Comparison of ENCODE assay signal across 29 cellular contexts in genomic region chr1:10777749-10778574, GRCh38. TPM values are rescaled to one million over a fixed set of nuclear protein-coding genes. Genes with fewer than 3 reads are reported as not detected.
DNase-seq lines count a peak whose midpoint lies in the region; ATAC-seq, FAIRE-seq and TF ChIP-seq lines count a peak whose summit lies in the region.
"Had no signal": no experiment of that assay in that cellular context is flagged by ENCODE, and none has a peak within 500 bp of the region (broad histone marks: within the 10 kb centered on the region; RNA-seq: fewer than 3 reads in every experiment).

No MANE protein-coding gene starts in this region.

- no peaks in the 10 kb centered on the region for H3K9me3 ChIP-seq in HepG2 (ENCODE audit: low read length)
- no peaks in the 10 kb centered on the region for H3K9me3 ChIP-seq in right lobe of liver
- no peaks in the 10 kb centered on the region for H3K9me3 ChIP-seq in colonic mucosa
- H3K9me3 ChIP-seq in muscle layer of duodenum (ENCODE audit: control insufficient read depth in 1 of 2, low read length in 2 of 2) = no peaks in the 10 kb centered on the region
- no peaks in the 10 kb centered on the region for H3K9me3 ChIP-seq in smooth muscle cell (replicated peaks; ENCODE audit: low read depth)
- H3K9me3 ChIP-seq: left lung, right atrium auricular region, tibial artery had no signal

- no peak for TF ChIP-seq CTCF in HepG2 (CRISPR knock-in tag; IDR thresholded peaks at IDR 0.05)
- TF ChIP-seq CTCF in right lobe of liver (IDR thresholded peaks at IDR 0.05) = no peak
- TF ChIP-seq CTCF in colonic mucosa (IDR thresholded peaks at IDR 0.05) = no peak
- TF ChIP-seq CTCF in chondrocyte (IDR thresholded peaks at IDR 0.05) = no peak
- no peak for TF ChIP-seq CTCF in smooth muscle cell (IDR thresholded peaks at IDR 0.05; ENCODE audit: borderline replicate concordance, insufficient read depth, poor library complexity, severe bottlenecking)

- H3K36me3 Mint-ChIP-seq in chondrocyte (ENCODE audit: low read depth) = no peaks in the 10 kb centered on the region
- H3K36me3 Mint-ChIP-seq: activated naive CD4-positive, alpha-beta T cell treated with anti-CD3 and anti-CD28 coated beads, Interleukin-2, amount 50 U/mL, for 24 hours; CD14-positive monocyte; naive B cell had no signal

- CTCF ChIA-PET in HepG2 (lab: Yijun Ruan, JAX; ENCODE audit: low intra/inter-chr PET ratio, low total read pairs) = no interaction called here

- H3K27me3 Mint-ChIP-seq in chondrocyte (ENCODE audit: low read depth) = peaks cover 22% of the 10 kb centered on the region
- H3K27me3 Mint-ChIP-seq: activated CD8-positive, alpha-beta T cell treated with anti-CD3 and anti-CD28 coated beads for 36 hours; activated naive CD4-positive, alpha-beta T cell treated with anti-CD3 and anti-CD28 coated beads, Interleukin-2, amount 50 U/mL, for 24 hours; stimulated activated naive CD8-positive, alpha-beta T cell treated with anti-CD3 and anti-CD28 coated beads, Interleukin-15, amount 100 ng/mL, for 72 hours had no signal

- TF ChIP-seq EP300 in HepG2 (IDR thresholded peaks at IDR 0.05; ENCODE audit: low read depth in 2 of 2, low read length in 2 of 2) (no peak), HepG2 (CRISPR knock-in tag; IDR thresholded peaks at IDR 0.05; ENCODE audit: borderline replicate concordance) (no peak)

- H3K9me3 Mint-ChIP-seq in chondrocyte (ENCODE audit: low read depth) = no peaks in the 10 kb centered on the region
- H3K9me3 Mint-ChIP-seq: activated CD8-positive, alpha-beta T cell treated with anti-CD3 and anti-CD28 coated beads for 36 hours; activated naive CD4-positive, alpha-beta T cell treated with anti-CD3 and anti-CD28 coated beads, Interleukin-2, amount 50 U/mL, for 24 hours; activated T-helper 2 cell treated with anti-CD3 and anti-CD28 coated beads, Interferon-gamma antibody, Interleukin-2, Interleukin-4, amounts not matched to agents 10 μg/mL and 5 μg/mL and 100 μg/mL, durations not matched to agents 14 hours and 24 hours and 36 hours; CD14-positive monocyte; naive B cell; stimulated activated naive CD8-positive, alpha-beta T cell treated with anti-CD3 and anti-CD28 coated beads, Interleukin-15, amount 100 ng/mL, for 72 hours; T-helper 2 cell treated with Interferon-gamma antibody and Interleukin-4, amounts not matched to agents 5 μg/mL and 100 μg/mL, for 36 hours had no signal

- no peaks in the 10 kb centered on the region for H3F3A ChIP-seq in smooth muscle cell (ENCODE audit: low read depth)

- no peak overlapping the region for H3K4me3 Mint-ChIP-seq in chondrocyte (ENCODE audit: unreplicated experiment)
- H3K4me3 Mint-ChIP-seq: activated CD8-positive, alpha-beta T cell treated with anti-CD3 and anti-CD28 coated beads for 36 hours; activated naive CD4-positive, alpha-beta T cell treated with anti-CD3 and anti-CD28 coated beads, Interleukin-2, amount 50 U/mL, for 24 hours; CD14-positive monocyte; naive B cell; stimulated activated naive CD8-positive, alpha-beta T cell treated with anti-CD3 and anti-CD28 coated beads, Interleukin-15, amount 100 ng/mL, for 72 hours; T-helper 2 cell treated with Interferon-gamma antibody and Interleukin-4, amounts not matched to agents 5 μg/mL and 100 μg/mL, for 36 hours had no signal

- BruUV-seq in HepG2 (replicated peaks; lab: Mats Ljungman, UMichigan) = no TSS peak

- H3K36me3 ChIP-seq in HepG2 (replicated peaks in 1 of 2; ENCODE audit: control insufficient read depth in 1 of 2, insufficient read depth in 2 of 2, low read length in 2 of 2) = no peaks in the 10 kb centered on the region
- no peaks in the 10 kb centered on the region for H3K36me3 ChIP-seq in right lobe of liver
- H3K36me3 ChIP-seq in colonic mucosa = no peaks in the 10 kb centered on the region
- H3K36me3 ChIP-seq in muscle layer of duodenum (ENCODE audit: control insufficient read depth in 1 of 2, insufficient read depth in 2 of 2, low read length in 2 of 2) = no peaks in the 10 kb centered on the region
- no peaks in the 10 kb centered on the region for H3K36me3 ChIP-seq in smooth muscle cell (ENCODE audit: low read depth)
- H3K36me3 ChIP-seq: left lung, right atrium auricular region, tibial artery had no signal

- H3K27ac ChIP-seq in HepG2 (ENCODE audit: extremely low read length, insufficient read depth, low read length) (no peak overlapping the region), right lobe of liver (no peak overlapping the region), colonic mucosa (peak overlapping the region; percentile 85), muscle layer of duodenum (ENCODE audit: low read length) (peak overlapping the region; percentile 89), smooth muscle cell (ENCODE audit: low read depth) (no peak overlapping the region)
- H3K27ac ChIP-seq: left lung, tibial artery had no signal

- 74% methylated on average over 9 of the region's 9 CpGs for WGBS in HepG2 (ENCODE audit: low lambda C conversion rate)
- WGBS in right lobe of liver (ENCODE audit: insufficient coverage, low coverage, low lambda C conversion rate, missing lambda C conversion rate) = 93% methylated on average over 9 of the region's 9 CpGs
- WGBS in smooth muscle cell (ENCODE audit: low lambda C conversion rate) = 98% methylated on average over 8 of the region's 9 CpGs

- no peak overlapping the region for H2AFZ ChIP-seq in HepG2 (ENCODE audit: low read length)
- no peak overlapping the region for H2AFZ ChIP-seq in smooth muscle cell (ENCODE audit: low read depth)

- intact Hi-C loops in HepG2 (cut with micrococcal nuclease; ENCODE audit: unreplicated experiment) = no loop called here
- intact Hi-C loops in right lobe of liver (cut with DNase I) = no loop called here
- intact Hi-C loops in colonic mucosa (cut with DNase I) = no loop called here

- H3K4me1 ChIP-seq in HepG2 (ENCODE audit: insufficient read depth, low read length) (peaks cover 6% of the 10 kb centered on the region; the same call in 1 of the 2 replicates), right lobe of liver (peaks cover 0 to 3% (median 0%) of the 10 kb centered on the region in 4 donors), colonic mucosa (peaks cover 6% of the 10 kb centered on the region), muscle layer of duodenum (ENCODE audit: control insufficient read depth in 1 of 2, insufficient read depth in 2 of 2, low read length in 2 of 2) (peaks cover 2 to 9% of the 10 kb centered on the region in 2 donors), smooth muscle cell (ENCODE audit: low read depth) (peaks cover 14% of the 10 kb centered on the region)
- H3K4me1 ChIP-seq: left lung had no signal

- ATAC-seq in HepG2 (no peak), right lobe of liver (no peak)
- ATAC-seq: activated CD8-positive, alpha-beta T cell treated with anti-CD3 and anti-CD28 coated beads for 36 hours; left lung; stimulated activated naive CD8-positive, alpha-beta T cell treated with anti-CD3 and anti-CD28 coated beads, Interleukin-15, amount 100 ng/mL, for 72 hours had no signal

- H3K9ac ChIP-seq in HepG2 (ENCODE audit: insufficient read depth, low read depth, low read length) (no peak overlapping the region), colonic mucosa (ENCODE audit: low read depth in 2 of 2, low read length in 2 of 2) (peak overlapping the region in 1 of 2 donors; percentile 86), smooth muscle cell (ENCODE audit: low read depth) (no peak overlapping the region)

- no peak for TF ChIP-seq RAD21 in HepG2 (CRISPR knock-in tag; IDR thresholded peaks at IDR 0.05)

- no peaks in the 10 kb centered on the region for H4K20me1 ChIP-seq in HepG2 (ENCODE audit: insufficient read depth, low read length)
- H4K20me1 ChIP-seq in smooth muscle cell (ENCODE audit: low read depth) = no peaks in the 10 kb centered on the region

- TF ChIP-seq POLR2A in HepG2 (IDR thresholded peaks at IDR 0.05; ENCODE audit: insufficient read depth in 1 of 2, low read depth in 2 of 2, low read length in 2 of 2) (no peak), right lobe of liver (IDR thresholded peaks at IDR 0.05) (no peak)

- H3K27ac Mint-ChIP-seq in chondrocyte (ENCODE audit: unreplicated experiment) = no peak overlapping the region
- H3K27ac Mint-ChIP-seq: activated CD8-positive, alpha-beta T cell treated with anti-CD3 and anti-CD28 coated beads for 36 hours; activated naive CD4-positive, alpha-beta T cell treated with anti-CD3 and anti-CD28 coated beads, Interleukin-2, amount 50 U/mL, for 24 hours; activated T-helper 2 cell treated with anti-CD3 and anti-CD28 coated beads, Interferon-gamma antibody, Interleukin-2, Interleukin-4, amounts not matched to agents 10 μg/mL and 5 μg/mL and 100 μg/mL, durations not matched to agents 14 hours and 24 hours and 36 hours; CD14-positive monocyte; naive B cell; stimulated activated naive CD8-positive, alpha-beta T cell treated with anti-CD3 and anti-CD28 coated beads, Interleukin-15, amount 100 ng/mL, for 72 hours; T-helper 2 cell treated with Interferon-gamma antibody and Interleukin-4, amounts not matched to agents 5 μg/mL and 100 μg/mL, for 36 hours had no signal

- no peak overlapping the region for H3K4me2 ChIP-seq in HepG2 (ENCODE audit: low read depth, low read length)
- no peak overlapping the region for H3K4me2 ChIP-seq in smooth muscle cell

- POLR2A ChIA-PET in HepG2 (lab: Yijun Ruan, JAX) = no interaction called here

- H3K79me2 ChIP-seq in HepG2 (ENCODE audit: insufficient read depth, low read length) = no peaks in the 10 kb centered on the region
- H3K79me2 ChIP-seq in smooth muscle cell (ENCODE audit: low read depth) = no peaks in the 10 kb centered on the region

- no peak for DNase-seq in HepG2 (ENCODE audit: low spot score)
- DNase-seq in right lobe of liver = no peak
- DNase-seq in colonic mucosa = no peak
- DNase-seq in chondrocyte (ENCODE audit: low spot score) = no peak
- DNase-seq in NCI-H446 (lab: John Stamatoyannopoulos, UW) = no peak
- no peak for DNase-seq in HuH-7 (ENCODE audit: low spot score)
- no peak for DNase-seq in smooth muscle cell (lab: John Stamatoyannopoulos, UW; ENCODE audit: unreplicated experiment)
- DNase-seq: 8988T; activated CD4-positive, alpha-beta T cell treated with anti-CD3 and anti-CD28 coated beads for 1 hour; activated CD8-positive, alpha-beta T cell treated with anti-CD3 and anti-CD28 coated beads for 36 hours; amniotic stem cell; effector memory CD4-positive, alpha-beta T cell; GDM1; glutamatergic neuron; mesendoderm; naive B cell; NCI-H146; NCI-H774; SIG-M5; stimulated activated naive CD8-positive, alpha-beta T cell treated with anti-CD3 and anti-CD28 coated beads, Interleukin-15, amount 100 ng/mL, for 72 hours; tibial artery had no signal

- no peak for FAIRE-seq in HepG2 (lab: Jason Lieb, UNC)
- FAIRE-seq: GM19239 had no signal

- in situ Hi-C loops in HepG2 (cut with HindIII; ENCODE audit: extremely low pct_ligation_motif_present, low pct_unique_long_range_greater_than_20kb) = no loop called here

- H3K4me3 ChIP-seq in HepG2 (replicated peaks in 1 of 3; ENCODE audit: insufficient read depth in 1 of 3, low read depth in 2 of 3, low read length in 3 of 3) (no peak overlapping the region), right lobe of liver (no peak overlapping the region), colonic mucosa (no peak overlapping the region), muscle layer of duodenum (ENCODE audit: low read depth in 1 of 2, low read length in 2 of 2) (no peak overlapping the region), smooth muscle cell (no peak overlapping the region)
- H3K4me3 ChIP-seq: left lung, right atrium auricular region, tibial artery had no signal

- H3K4me1 Mint-ChIP-seq in chondrocyte (ENCODE audit: low read depth) = no peaks in the 10 kb centered on the region
- H3K4me1 Mint-ChIP-seq: activated naive CD4-positive, alpha-beta T cell treated with anti-CD3 and anti-CD28 coated beads, Interleukin-2, amount 50 U/mL, for 24 hours; CD14-positive monocyte; naive B cell; stimulated activated naive CD8-positive, alpha-beta T cell treated with anti-CD3 and anti-CD28 coated beads, Interleukin-15, amount 100 ng/mL, for 72 hours had no signal

- H3K27me3 ChIP-seq in HepG2 (ENCODE audit: control insufficient read depth in 1 of 2, insufficient read depth in 2 of 2, low read length in 2 of 2) = peaks cover 3 to 23% of the 10 kb centered on the region in 2 experiments; a peak in 4 of 5 replicates
- no peaks in the 10 kb centered on the region for H3K27me3 ChIP-seq in right lobe of liver
- no peaks in the 10 kb centered on the region for H3K27me3 ChIP-seq in colonic mucosa
- no peaks in the 10 kb centered on the region for H3K27me3 ChIP-seq in muscle layer of duodenum (ENCODE audit: low read depth, low read length)
- no peaks in the 10 kb centered on the region for H3K27me3 ChIP-seq in smooth muscle cell (ENCODE audit: low read depth)
- H3K27me3 ChIP-seq: left lung, right atrium auricular region had no signal

RNA-seq across cellular contexts. Expression of gene CASZ1, which starts 18.5 kb away (rescaled TPM):
- 2.3 and 3.7 TPM in 2 replicates for total RNA-seq in HepG2 (2016; rRNA removed; fragmentation: Illumina TruSeq; extraction: Trizol)
- 1.5 and 1.9 TPM in 2 replicates for total RNA-seq in HepG2 (2016; cell fraction: cytosol; rRNA removed; fragmentation: Illumina TruSeq; extraction: Trizol; ENCODE audit: low read depth)
- 2.8 and 3.2 TPM in 2 replicates for total RNA-seq in HepG2 (2016; cell fraction: insoluble cytoplasmic fraction; rRNA removed; fragmentation: Illumina TruSeq; extraction: Trizol)
- total RNA-seq in HepG2 (2016; cell fraction: membrane; rRNA removed; fragmentation: Illumina TruSeq; extraction: Trizol) = 3.6 and 4.4 TPM in 2 replicates
- total RNA-seq in HepG2 (2016; cell fraction: nucleus; rRNA removed; fragmentation: Illumina TruSeq; extraction: Trizol) = 3.2 TPM in 2 replicates
- 1.9 and 2.2 TPM in 2 replicates for polyA plus RNA-seq in HepG2 (2011; rRNA removed)
- 2.0 and 2.2 TPM in 2 replicates for polyA plus RNA-seq in HepG2 (2011; cell fraction: cytosol; rRNA removed)
- 5.8 and 8.1 TPM in 2 replicates for polyA plus RNA-seq in HepG2 (2011; cell fraction: nucleus; rRNA removed)
- polyA plus RNA-seq in HepG2 (2012) = 1.0 and 1.4 TPM in 2 replicates
- polyA plus RNA-seq in HepG2 (2016; cell fraction: cytosol; fragmentation: Illumina TruSeq; extraction: Trizol; ENCODE audit: low read depth) = 1.6 and 2.1 TPM in 2 replicates
- polyA plus RNA-seq in HepG2 (2016; cell fraction: insoluble cytoplasmic fraction; fragmentation: Illumina TruSeq; extraction: Trizol; ENCODE audit: low read depth) = 3.0 and 3.9 TPM in 2 replicates
- polyA plus RNA-seq in HepG2 (2016; cell fraction: membrane; fragmentation: Illumina TruSeq; extraction: Trizol; ENCODE audit: low read depth) = 3.7 and 5.0 TPM in 2 replicates
- 4.0 and 4.7 TPM in 2 replicates for polyA plus RNA-seq in HepG2 (2016; cell fraction: nucleus; fragmentation: Illumina TruSeq; extraction: Trizol; ENCODE audit: insufficient read depth, low read depth)
- 2.5 and 2.9 TPM in 2 replicates for polyA minus RNA-seq in HepG2 (2011; rRNA and poly(A)+ RNA removed; ENCODE audit: low replicate concordance)
- 1.7 and 2.1 TPM in 2 replicates for polyA minus RNA-seq in HepG2 (2011; cell fraction: cytosol; rRNA and poly(A)+ RNA removed)
- 2.7 and 3.0 TPM in 2 replicates for polyA minus RNA-seq in HepG2 (2011; cell fraction: nucleus; rRNA and poly(A)+ RNA removed)
- total RNA-seq in right lobe of liver = 10 to 100 TPM in 1 of 6 experiments, 1 to 10 TPM in 5; 3.1 to 10.1 (median 5.3) TPM
- total RNA-seq in colonic mucosa = 10 to 100 TPM; 45.0 to 56.0 TPM
- 1.9 to 4.1 TPM (median 3.4 TPM) in 3 replicates for total RNA-seq in chondrocyte
- total RNA-seq in smooth muscle cell = 1.6 and 1.9 TPM in 2 replicates
- 0.70 and 2.1 TPM in 2 replicates for polyA plus RNA-seq in smooth muscle cell

Comparison
In these comparisons a context has a peak if more than half of its experiments do, and no peak if none do; other contexts are left out.
1. H3K27ac ChIP-seq: peak in colonic mucosa (single experiment) and muscle layer of duodenum (single experiment); none in HepG2 (single experiment), right lobe of liver (0 of 3) and smooth muscle cell (single experiment).